ENCODE assay signal across 15 cellular contexts in genomic region chr6:37460805-37461204, GRCh38. TPM values are rescaled to one million over a fixed set of nuclear protein-coding genes. Genes with fewer than 3 reads are reported as not detected.
A peak's percentile ranks its signal among the peaks of the same experiment; 100 is the strongest.
DNase-seq lines count a peak whose midpoint lies in the region; ATAC-seq lines count a peak whose summit lies in the region.
"Had no signal": no experiment of that assay in that cellular context is flagged by ENCODE, and none has a peak within 500 bp of the region (broad histone marks: within the 10 kb centered on the region; RNA-seq: fewer than 3 reads in every experiment).

No MANE protein-coding gene starts in this region.

- no peak overlapping the region for H2AFZ ChIP-seq in mesenchymal stem cell (ENCODE audit: low read depth, low read length)

- peak overlapping the region; percentile 69 for H3K27ac ChIP-seq in HUES48 (ENCODE audit: low read depth, low read length)
- peak overlapping the region; percentile 26 for H3K27ac ChIP-seq in ectodermal cell (ENCODE audit: insufficient read depth, low read depth, low read length, poor library complexity, severe bottlenecking)
- H3K27ac ChIP-seq in mesenchymal stem cell (ENCODE audit: low read length, poor library complexity, severe bottlenecking): no peak overlapping the region
- H3K27ac ChIP-seq: KMS-11 had no signal

- no peaks in the 10 kb centered on the region for H3K27me3 ChIP-seq in HUES48 (ENCODE audit: control insufficient read depth, insufficient read depth, low read length)
- no peaks in the 10 kb centered on the region for H3K27me3 ChIP-seq in ectodermal cell (ENCODE audit: control insufficient read depth, insufficient read depth, low read length, poor library complexity, severe bottlenecking)
- H3K27me3 ChIP-seq in mesenchymal stem cell (ENCODE audit: control insufficient read depth in 1 of 2, insufficient read depth in 1 of 2, low read length in 2 of 2): no peaks in the 10 kb centered on the region

- no peak overlapping the region for H4K8ac ChIP-seq in mesenchymal stem cell (ENCODE audit: low read length)

- H2BK5ac ChIP-seq in mesenchymal stem cell (ENCODE audit: low read depth, low read length, poor library complexity, severe bottlenecking): no peak overlapping the region

- no peak overlapping the region for H3K23ac ChIP-seq in mesenchymal stem cell (ENCODE audit: low read length in 2 of 2)

- no peak overlapping the region for H3K18ac ChIP-seq in mesenchymal stem cell (ENCODE audit: low read depth in 1 of 2, low read length in 2 of 2)

- H3K9ac ChIP-seq in HUES48 (ENCODE audit: low read depth, low read length) (no peak overlapping the region), mesenchymal stem cell (ENCODE audit: low read length) (peak overlapping the region; percentile 35)
- H3K9ac ChIP-seq: KMS-11 had no signal

- WGBS in ectodermal cell, 2 experiments: 53 to 57% methylated on average over 2 of the region's 2 CpGs
- WGBS in mesenchymal stem cell: 76% methylated on average over 2 of the region's 2 CpGs

- ATAC-seq in HG02870 (IDR thresholded peaks at IDR 0.05; ENCODE audit: unreplicated experiment) (no peak), GM21619 (IDR thresholded peaks at IDR 0.05; ENCODE audit: unreplicated experiment) (no peak)
- ATAC-seq: HepG2 had no signal

- in situ Hi-C loops in KBM-7 (cut with MboI; ENCODE audit: low pct_unique_long_range_greater_than_20kb, low sequenced_read_pairs): no loop called here

- no peak overlapping the region for H2BK15ac ChIP-seq in mesenchymal stem cell (ENCODE audit: low read depth, poor library complexity, severe bottlenecking)

- H3K14ac ChIP-seq in mesenchymal stem cell (ENCODE audit: low read length in 2 of 2): no peak overlapping the region

- no peak overlapping the region for H4K91ac ChIP-seq in mesenchymal stem cell (ENCODE audit: low read length)

- H2BK120ac ChIP-seq in mesenchymal stem cell (ENCODE audit: low read depth, low read length): no peak overlapping the region

- peaks cover 66% of the 10 kb centered on the region for H3K36me3 ChIP-seq in HUES48 (ENCODE audit: control insufficient read depth, insufficient read depth, low read length)
- peaks cover 21% of the 10 kb centered on the region for H3K36me3 ChIP-seq in ectodermal cell (ENCODE audit: control insufficient read depth, insufficient read depth, low read length)
- peaks cover 51 to 64% of the 10 kb centered on the region in 2 experiments for H3K36me3 ChIP-seq in mesenchymal stem cell (ENCODE audit: control insufficient read depth in 1 of 2, insufficient read depth in 2 of 2, low read depth in 1 of 2, low read length in 2 of 2)

- H3K4me2 ChIP-seq in mesenchymal stem cell (ENCODE audit: low read length, poor library complexity, severe bottlenecking): no peak overlapping the region
- H3K4me2 ChIP-seq: KMS-11 had no signal

- H3K4ac ChIP-seq in mesenchymal stem cell (ENCODE audit: low read depth in 1 of 2, low read length in 2 of 2): no peak overlapping the region

- H2AK5ac ChIP-seq in mesenchymal stem cell (ENCODE audit: low read length, severe bottlenecking): no peak overlapping the region

- H3K79me1 ChIP-seq in mesenchymal stem cell (replicated peaks; ENCODE audit: low read length, poor library complexity, severe bottlenecking): peaks cover 13% of the 10 kb centered on the region

- no peak overlapping the region for H2BK12ac ChIP-seq in mesenchymal stem cell (ENCODE audit: low read length in 2 of 2)

- H3K9me3 ChIP-seq in HUES48 (ENCODE audit: control insufficient read depth, insufficient read depth, low read length) (no peaks in the 10 kb centered on the region; the same call in 1 of the 2 replicates), ectodermal cell (ENCODE audit: control insufficient read depth, low read length) (no peaks in the 10 kb centered on the region), mesenchymal stem cell (ENCODE audit: control insufficient read depth, low read length) (no peaks in the 10 kb centered on the region)

- peak; percentile 8 for DNase-seq in KBM-7
- DNase-seq in mesenchymal stem cell: no peak
- DNase-seq in D341Med (ENCODE audit: low spot score): no peak
- DNase-seq: ACHN, C1 segment of cervical spinal cord, GOT3, NCI-H446, NCI-H526 treated with DMSO at 0.1 percent for 48 hours, SHP77 had no signal

- H3K4me1 ChIP-seq in HUES48 (ENCODE audit: control insufficient read depth, insufficient read depth, low read length): no peaks in the 10 kb centered on the region
- H3K4me1 ChIP-seq in ectodermal cell (ENCODE audit: control insufficient read depth, insufficient read depth, low read length): peaks cover 15% of the 10 kb centered on the region
- peaks cover 4% of the 10 kb centered on the region for H3K4me1 ChIP-seq in mesenchymal stem cell (ENCODE audit: control insufficient read depth, insufficient read depth, low read depth, low read length)

- H3K4me3 ChIP-seq in HUES48 (ENCODE audit: low read depth, low read length) (no peak overlapping the region), ectodermal cell (ENCODE audit: insufficient read depth, low read depth, low read length) (no peak overlapping the region), mesenchymal stem cell (ENCODE audit: insufficient read depth in 1 of 2, low read depth in 1 of 2, low read length in 2 of 2) (no peak overlapping the region)

RNA-seq across cellular contexts. Expression of gene CMTR1, which starts 27.8 kb away (rescaled TPM):
- 51.7 TPM for polyA plus RNA-seq in ectodermal cell (2013, experiment 1 of 4)
- polyA plus RNA-seq in ectodermal cell (2013, experiment 2 of 4): 51.1 TPM
- 34.7 TPM for polyA plus RNA-seq in ectodermal cell (2013, experiment 3 of 4)
- 41.6 TPM for polyA plus RNA-seq in ectodermal cell (2013, experiment 4 of 4)
- 12.7 TPM for polyA plus RNA-seq in mesenchymal stem cell (2013, experiment 1 of 2)
- 13.0 TPM for polyA plus RNA-seq in mesenchymal stem cell (2013, experiment 2 of 2)

RNA-seq across cellular contexts. Expression of gene CCDC167, which starts 38.9 kb away (rescaled TPM):
- polyA plus RNA-seq in ectodermal cell (2013, experiment 1 of 4): 54.2 TPM
- 54.0 TPM for polyA plus RNA-seq in ectodermal cell (2013, experiment 2 of 4)
- 38.1 TPM for polyA plus RNA-seq in ectodermal cell (2013, experiment 3 of 4)
- polyA plus RNA-seq in ectodermal cell (2013, experiment 4 of 4): 42.7 TPM
- polyA plus RNA-seq in mesenchymal stem cell (2013, experiment 1 of 2): 64.8 TPM
- 62.8 TPM for polyA plus RNA-seq in mesenchymal stem cell (2013, experiment 2 of 2)
